Comparison of ENCODE assay signal across 12 cellular contexts in the genomic region with DNA sequence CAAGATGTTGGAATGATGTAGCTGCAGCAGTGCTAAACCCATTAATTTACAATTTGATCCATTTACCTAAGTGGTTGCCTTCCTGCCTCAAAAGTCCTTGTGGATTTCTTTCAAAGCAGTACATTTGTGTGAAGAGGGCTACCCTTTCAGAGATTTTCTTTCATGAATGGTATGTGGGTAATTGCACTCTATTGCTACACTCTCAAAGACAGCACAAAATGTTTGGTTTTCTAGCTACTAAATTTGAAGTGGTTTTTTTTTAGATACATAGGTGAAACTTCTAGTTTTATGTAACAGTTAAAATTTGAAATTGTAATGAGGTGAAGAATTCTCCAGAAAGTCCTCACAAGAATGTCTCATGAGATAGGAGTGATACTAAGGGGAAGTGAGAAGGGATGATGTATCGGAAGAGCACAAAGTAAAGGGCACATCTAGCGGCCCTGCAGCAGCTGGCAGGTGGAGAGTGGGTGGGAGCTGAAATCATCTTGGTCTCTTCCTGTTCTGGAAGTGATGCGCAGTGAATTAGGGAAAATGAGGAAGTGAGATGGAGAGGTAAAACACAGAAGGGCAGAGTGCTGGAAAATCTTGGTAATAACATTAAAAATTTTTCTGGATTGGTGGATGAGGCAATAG.
DNase-seq lines count a peak whose midpoint lies in the region; ATAC-seq, FAIRE-seq and TF ChIP-seq lines count a peak whose summit lies in the region.
"Had no signal": no experiment of that assay in that cellular context is flagged by ENCODE, and none has a peak within 500 bp of the region (broad histone marks: within the 10 kb centered on the region; RNA-seq: fewer than 3 reads in every experiment).

No MANE protein-coding gene starts in this region.

- H3K9me3 ChIP-seq in mucosa of descending colon (no peaks in the 10 kb centered on the region), right cardiac atrium (ENCODE audit: control insufficient read depth, low read length) (no peaks in the 10 kb centered on the region)

- TF ChIP-seq CTCF in mucosa of descending colon (IDR thresholded peaks at IDR 0.05), result no peak

- intact Hi-C loops in mucosa of descending colon (cut with DNase I, micrococcal nuclease), result no loop called here
- intact Hi-C loops in right cardiac atrium (cut with DNase I), result no loop called here

- H3K36me3 ChIP-seq in mucosa of descending colon (ENCODE audit: low read depth), result no peaks in the 10 kb centered on the region

- no peak for TF ChIP-seq POLR2A in GM12892 (IDR thresholded peaks at IDR 0.05; ENCODE audit: low read depth, low read length)

- H3K27me3 ChIP-seq in right cardiac atrium (ENCODE audit: control insufficient read depth, insufficient read depth), result no peaks in the 10 kb centered on the region

- FAIRE-seq in GM12892 (lab: Jason Lieb, UNC), result peak; percentile 27
- FAIRE-seq: HepG2 had no signal

- H3K27ac ChIP-seq in right cardiac atrium (ENCODE audit: low read length), result no peak overlapping the region

- no peak for DNase-seq in GM12892 (ENCODE audit: insufficient read length)
- peak; percentile 40 for DNase-seq in MV-4-11 (lab: John Stamatoyannopoulos, UW)
- no peak for DNase-seq in NCI-H524 (lab: John Stamatoyannopoulos, UW)
- no peak for DNase-seq in DMS153 treated with DMSO at 0.1 percent for 48 hours (lab: John Stamatoyannopoulos, UW; ENCODE audit: unreplicated experiment)
- DNase-seq in mucosa of descending colon, result no peak
- no peak for DNase-seq in right cardiac atrium
- DNase-seq: activated T-cell treated with anti-CD3 and anti-CD28 coated beads for 4 hours, left colon, NCI-H524 treated with DMSO at 0.1 percent for 48 hours had no signal

- WGBS in right cardiac atrium, result 73% methylated on average over 3 of the region's 3 CpGs

- peak; percentile 88 for ATAC-seq in GM19438 (IDR thresholded peaks at IDR 0.05; ENCODE audit: low read depth, unreplicated experiment)
- peak; percentile 94 for ATAC-seq in HG02870 (IDR thresholded peaks at IDR 0.05; ENCODE audit: unreplicated experiment)
- no peak for ATAC-seq in mucosa of descending colon
- no peak for ATAC-seq in right cardiac atrium
- ATAC-seq: HepG2, left colon had no signal

- no peak overlapping the region for H3K4me3 ChIP-seq in mucosa of descending colon
- no peak overlapping the region for H3K4me3 ChIP-seq in right cardiac atrium (ENCODE audit: low read length)

- H3K4me1 ChIP-seq in mucosa of descending colon (ENCODE audit: low read depth) (no peaks in the 10 kb centered on the region), right cardiac atrium (ENCODE audit: control insufficient read depth, insufficient read depth, low read length) (no peaks in the 10 kb centered on the region)

Comparison
In these comparisons a context has a peak if more than half of its experiments do, and no peak if none do; other contexts are left out.
1. ATAC-seq: peak in GM19438 (single experiment) and HG02870 (single experiment); none in mucosa of descending colon (single experiment) and right cardiac atrium (0 of 2).